Comparison of ENCODE assay signal across 17 cellular contexts in genomic region chr4:180953572-180953971, GRCh38.
A peak's percentile ranks its signal among the peaks of the same experiment; 100 is the strongest.
DNase-seq lines count a peak whose midpoint lies in the region; ATAC-seq and TF ChIP-seq lines count a peak whose summit lies in the region.
"Had no signal": no experiment of that assay in that cellular context is flagged by ENCODE, and none has a peak within 500 bp of the region (broad histone marks: within the 10 kb centered on the region; RNA-seq: fewer than 3 reads in every experiment).

No MANE protein-coding gene starts in this region.

- no peak overlapping the region for H3K14ac ChIP-seq in mesenchymal stem cell (ENCODE audit: low read length in 2 of 2)

- H3K23ac ChIP-seq in mesenchymal stem cell (ENCODE audit: low read length in 2 of 2): no peak overlapping the region

- H2AK5ac ChIP-seq in mesenchymal stem cell (ENCODE audit: low read length, severe bottlenecking): no peak overlapping the region

- H3K27me3 ChIP-seq in BE2C: no peaks in the 10 kb centered on the region
- no peaks in the 10 kb centered on the region for H3K27me3 ChIP-seq in HCT116 (ENCODE audit: insufficient read depth, low read length)
- no peaks in the 10 kb centered on the region for H3K27me3 ChIP-seq in WERI-Rb-1 (ENCODE audit: insufficient read depth, low read depth, severe bottlenecking)
- no peaks in the 10 kb centered on the region for H3K27me3 ChIP-seq in kidney epithelial cell (ENCODE audit: control insufficient read depth, insufficient read depth, low read length)
- H3K27me3 ChIP-seq in mesenchymal stem cell (ENCODE audit: control insufficient read depth in 1 of 2, insufficient read depth in 1 of 2, low read length in 2 of 2): no peaks in the 10 kb centered on the region
- no peaks in the 10 kb centered on the region for H3K27me3 ChIP-seq in ascending aorta

- H3K4ac ChIP-seq in mesenchymal stem cell (ENCODE audit: low read depth in 1 of 2, low read length in 2 of 2): no peak overlapping the region

- peak; percentile 12 for DNase-seq in BE2C
- DNase-seq in HCT116 (ENCODE audit: low read depth, low spot score): peak; percentile 21
- peak; percentile 25 for DNase-seq in WERI-Rb-1
- DNase-seq in kidney epithelial cell (ENCODE audit: low read depth): no peak
- no peak for DNase-seq in mesenchymal stem cell
- DNase-seq in ascending aorta (ENCODE audit: low spot score in 2 of 2): no peak
- DNase-seq in stimulated activated naive CD4-positive, alpha-beta T cell (lab: John Stamatoyannopoulos, UW): no peak
- DNase-seq: activated CD8-positive, alpha-beta T cell treated with anti-CD3 and anti-CD28 coated beads, Interleukin-2, amount 10 ng/mL, durations not matched to agents 7 days and 5 days; activated gamma-delta T cell; GF-D8; glutamatergic neuron; naive thymus-derived CD8-positive, alpha-beta T cell; NCI-H1417; stimulated activated naive B cell treated with anti-CD40 and anti-IgM and Interleukin-4, amounts not matched to agents 10 μg/mL and 1 μg/mL and 100 μg/mL, for 72 hours had no signal

- H3K9me3 ChIP-seq in BE2C (no peaks in the 10 kb centered on the region), HCT116 (ENCODE audit: control insufficient read depth in 1 of 2, insufficient read depth in 1 of 2, low read depth in 1 of 2, low read length in 2 of 2) (no peaks in the 10 kb centered on the region), WERI-Rb-1 (ENCODE audit: severe bottlenecking) (no peaks in the 10 kb centered on the region), mesenchymal stem cell (ENCODE audit: control insufficient read depth, low read length) (no peaks in the 10 kb centered on the region), ascending aorta (no peaks in the 10 kb centered on the region)

- H3K4me1 ChIP-seq in BE2C (peaks cover 25% of the 10 kb centered on the region), HCT116 (ENCODE audit: control insufficient read depth in 1 of 2, insufficient read depth in 2 of 2, low read length in 2 of 2) (peaks cover 0 to 13% of the 10 kb centered on the region in 2 experiments; a peak in 2 of 4 replicates), mesenchymal stem cell (ENCODE audit: control insufficient read depth, insufficient read depth, low read depth, low read length) (no peaks in the 10 kb centered on the region), ascending aorta (no peaks in the 10 kb centered on the region)

- H3K79me2 ChIP-seq in HCT116 (ENCODE audit: insufficient read depth, low read length): no peaks in the 10 kb centered on the region

- H2BK5ac ChIP-seq in mesenchymal stem cell (ENCODE audit: low read depth, low read length, poor library complexity, severe bottlenecking): no peak overlapping the region

- no peak overlapping the region for H2BK120ac ChIP-seq in mesenchymal stem cell (ENCODE audit: low read depth, low read length)

- WGBS in mesenchymal stem cell: 93% methylated on average over 3 of the region's 4 CpGs

- no peak overlapping the region for H4K91ac ChIP-seq in mesenchymal stem cell (ENCODE audit: low read length)

- no peak for TF ChIP-seq POLR2A in HCT116 (IDR thresholded peaks at IDR 0.05; ENCODE audit: borderline replicate concordance, extremely low read depth, insufficient read depth, insufficient read length)

- TF ChIP-seq RAD21 in HCT116 (IDR thresholded peaks at IDR 0.05; ENCODE audit: low read depth): peak; percentile 47

- no peaks in the 10 kb centered on the region for H3K79me1 ChIP-seq in mesenchymal stem cell (replicated peaks; ENCODE audit: low read length, poor library complexity, severe bottlenecking)

- no peak overlapping the region for H3K9ac ChIP-seq in HCT116 (ENCODE audit: low read length)
- no peak overlapping the region for H3K9ac ChIP-seq in mesenchymal stem cell (ENCODE audit: low read length)

- H3K4me3 ChIP-seq in BE2C (ENCODE audit: low read depth, low read length) (no peak overlapping the region), HCT116 (replicated peaks in 1 of 2; ENCODE audit: low read depth in 1 of 2, low read length in 2 of 2) (no peak overlapping the region), WERI-Rb-1 (ENCODE audit: low read depth, low read length) (no peak overlapping the region), kidney epithelial cell (ENCODE audit: low read depth, low read length) (no peak overlapping the region), mesenchymal stem cell (ENCODE audit: insufficient read depth in 1 of 2, low read depth in 1 of 2, low read length in 2 of 2) (no peak overlapping the region), ascending aorta (no peak overlapping the region)

- CTCF ChIA-PET in HCT116 (lab: Charles Lee): interaction anchor here (1.0 to 1.2 kb wide), 3 partner anchors 11 to 288 kb away, joined by 3 to 7 read pairs (median 4); no protein-coding TSS in a partner anchor

- POLR2A ChIA-PET in HCT116 (lab: Charles Lee): no interaction called here

- H4K8ac ChIP-seq in mesenchymal stem cell (ENCODE audit: low read length): no peak overlapping the region

- no peak overlapping the region for H2BK12ac ChIP-seq in mesenchymal stem cell (ENCODE audit: low read length in 2 of 2)

- 0 out of 2 replicates have a peak, but pooled peaks cover 2% of the 10 kb centered on the region for H3K9me2 ChIP-seq in HCT116 (ENCODE audit: insufficient read depth)

- H2AFZ ChIP-seq in HCT116 (ENCODE audit: low read depth, low read length, poor library complexity, severe bottlenecking) (no peak overlapping the region), mesenchymal stem cell (ENCODE audit: low read depth, low read length) (no peak overlapping the region)

- H3K4me2 ChIP-seq in HCT116 (ENCODE audit: low read length) (no peak overlapping the region), mesenchymal stem cell (ENCODE audit: low read length, poor library complexity, severe bottlenecking) (no peak overlapping the region)

- no TSS peak for BruUV-seq in HCT116 (replicated peaks; lab: Mats Ljungman, UMichigan)

- ATAC-seq in HCT116 (peak; percentile 78), HG03354 (IDR thresholded peaks at IDR 0.05; ENCODE audit: poor library complexity, severe bottlenecking, unreplicated experiment) (no peak)
- ATAC-seq: activated CD8-positive, alpha-beta T cell treated with anti-CD3 and anti-CD28 coated beads, Interleukin-2, amount 10 ng/mL, durations not matched to agents 7 days and 5 days; naive thymus-derived CD8-positive, alpha-beta T cell; Right ventricle myocardium inferior; sciatic nerve; stimulated activated naive B cell treated with anti-CD40 and anti-IgM and Interleukin-4, amounts not matched to agents 10 μg/mL and 1 μg/mL and 100 μg/mL, for 72 hours had no signal

- H2BK15ac ChIP-seq in mesenchymal stem cell (ENCODE audit: low read depth, poor library complexity, severe bottlenecking): no peak overlapping the region

- peak; percentile 57 for TF ChIP-seq CTCF in BE2C (IDR thresholded peaks at IDR 0.05; ENCODE audit: low read depth, low read length)
- TF ChIP-seq CTCF in HCT116 (IDR thresholded peaks at IDR 0.05 in 2 of 3, conservative IDR thresholded peaks at IDR 0.05 in 1 of 3; ENCODE audit: borderline replicate concordance in 1 of 3, insufficient read depth in 1 of 3, low read depth in 2 of 3, low read length in 2 of 3): peak; percentile 27 to 60 (median 55); a peak in 5 of 6 replicates
- peak; percentile 58 for TF ChIP-seq CTCF in WERI-Rb-1 (IDR thresholded peaks at IDR 0.05; ENCODE audit: low read depth, low read length)
- TF ChIP-seq CTCF in kidney epithelial cell (IDR thresholded peaks at IDR 0.05; ENCODE audit: insufficient read depth, low read length, poor library complexity, severe bottlenecking): peak; percentile 22
- TF ChIP-seq CTCF in ascending aorta (IDR thresholded peaks at IDR 0.05): no peak

- RAD21 ChIA-PET in HCT116 (lab: Charles Lee; ENCODE audit: low non-redundant PET in 1 of 2, low total read pairs in 2 of 2, uncharacterized antibody in 2 of 2, unreplicated experiment in 2 of 2): interaction anchor here in 1 of 2 experiments (0.6 kb wide), 1 partner anchor 575 kb away, joined by 3 read pairs; no protein-coding TSS in a partner anchor

- H3K27ac ChIP-seq in HCT116 (ENCODE audit: low read depth, low read length) (no peak overlapping the region), WERI-Rb-1 (no peak overlapping the region), mesenchymal stem cell (ENCODE audit: low read length, poor library complexity, severe bottlenecking) (no peak overlapping the region), ascending aorta (no peak overlapping the region)

- intact Hi-C loops in HCT116 (cut with micrococcal nuclease): no loop called here
- intact Hi-C loops in ascending aorta (cut with DNase I): no loop called here

- no peaks in the 10 kb centered on the region for H4K20me1 ChIP-seq in HCT116 (ENCODE audit: insufficient read depth)

- no peak overlapping the region for H3K18ac ChIP-seq in mesenchymal stem cell (ENCODE audit: low read depth in 1 of 2, low read length in 2 of 2)

- 0 out of 2 replicates have a peak, but pooled peaks cover 4% of the 10 kb centered on the region for H3K36me3 ChIP-seq in BE2C
- H3K36me3 ChIP-seq in HCT116 (ENCODE audit: control insufficient read depth in 1 of 2, insufficient read depth in 2 of 2, low read length in 2 of 2): no peaks in the 10 kb centered on the region
- no peaks in the 10 kb centered on the region for H3K36me3 ChIP-seq in WERI-Rb-1
- no peaks in the 10 kb centered on the region for H3K36me3 ChIP-seq in kidney epithelial cell (ENCODE audit: control insufficient read depth, insufficient read depth, low read length)
- H3K36me3 ChIP-seq in mesenchymal stem cell (ENCODE audit: control insufficient read depth in 1 of 2, insufficient read depth in 2 of 2, low read depth in 1 of 2, low read length in 2 of 2): no peaks in the 10 kb centered on the region
- no peaks in the 10 kb centered on the region for H3K36me3 ChIP-seq in ascending aorta

TF ChIP-seq in HCT116, 20 proteins besides CTCF, POLR2A, EP300 and RAD21 (continues in another document):
- TF ChIP-seq CBX3 (IDR thresholded peaks at IDR 0.05; ENCODE audit: low read depth) (no peak), ATF3 (IDR thresholded peaks at IDR 0.05) (no peak), ZFX (IDR thresholded peaks at IDR 0.05) (no peak)

Comparison
In these comparisons a context has a peak if more than half of its experiments do, and no peak if none do; other contexts are left out.
1. DNase-seq: peak in BE2C (single experiment), HCT116 (single experiment) and WERI-Rb-1 (single experiment); none in kidney epithelial cell (single experiment), mesenchymal stem cell (single experiment), ascending aorta (0 of 2) and stimulated activated naive CD4-positive, alpha-beta T cell (0 of 6).
2. CTCF ChIP-seq: peak in BE2C (single experiment), HCT116 (3 of 3), WERI-Rb-1 (single experiment) and kidney epithelial cell (single experiment); none in ascending aorta (0 of 3).